ENCODE assay signal across 8 cellular contexts in the genomic region with DNA sequence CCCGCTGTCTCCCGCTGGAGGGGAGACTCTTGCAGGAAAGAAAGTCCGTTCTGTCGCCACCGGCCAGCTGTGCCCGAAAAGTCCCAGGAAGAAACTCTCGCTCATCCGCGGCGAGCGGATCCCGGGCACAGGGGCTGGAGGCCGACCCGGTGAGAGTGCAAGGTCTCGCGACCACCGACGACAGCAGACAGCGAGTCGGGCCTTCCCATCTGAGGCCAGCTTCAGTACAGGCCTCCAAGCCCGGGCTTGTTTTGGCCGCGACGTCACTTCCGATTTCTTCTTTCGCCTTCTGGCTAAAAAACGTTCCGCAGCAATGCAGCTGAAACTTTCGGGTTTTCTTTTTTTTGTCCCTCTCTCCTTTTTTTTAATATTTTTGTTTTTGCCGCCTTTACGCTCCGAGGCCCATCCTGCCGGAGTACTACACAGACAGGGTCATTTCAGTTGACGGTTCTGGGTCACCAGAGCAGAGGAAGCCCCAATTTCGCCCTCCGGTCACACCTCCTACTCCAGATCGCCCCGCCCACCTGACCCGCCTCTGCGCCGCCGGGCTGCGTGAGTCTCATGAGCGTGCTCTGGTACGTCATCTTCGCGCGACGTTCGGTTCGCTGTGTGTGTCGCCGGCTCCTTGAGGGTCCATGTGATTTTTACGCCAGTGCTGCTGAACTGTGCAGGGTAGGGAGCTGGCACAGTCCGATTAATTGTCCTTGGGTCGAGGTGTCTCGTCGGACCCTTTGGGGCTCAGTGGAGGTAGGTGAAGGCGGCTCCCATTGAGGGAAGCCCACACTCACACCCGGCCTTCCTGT. TPM values are rescaled to one million over a fixed set of nuclear protein-coding genes. Genes with fewer than 3 reads are reported as not detected.
DNase-seq lines count a peak whose midpoint lies in the region; ATAC-seq, FAIRE-seq and TF ChIP-seq lines count a peak whose summit lies in the region.

A gene with protein sequence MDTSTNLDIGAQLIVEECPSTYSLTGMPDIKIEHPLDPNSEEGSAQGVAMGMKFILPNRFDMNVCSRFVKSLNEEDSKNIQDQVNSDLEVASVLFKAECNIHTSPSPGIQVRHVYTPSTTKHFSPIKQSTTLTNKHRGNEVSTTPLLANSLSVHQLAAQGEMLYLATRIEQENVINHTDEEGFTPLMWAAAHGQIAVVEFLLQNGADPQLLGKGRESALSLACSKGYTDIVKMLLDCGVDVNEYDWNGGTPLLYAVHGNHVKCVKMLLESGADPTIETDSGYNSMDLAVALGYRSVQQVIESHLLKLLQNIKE (minus strand): TSS at position 474 of the 803 bp plus-strand sequence. CDS start 2,758 bp downstream, outside the sequence.
A gene with protein sequence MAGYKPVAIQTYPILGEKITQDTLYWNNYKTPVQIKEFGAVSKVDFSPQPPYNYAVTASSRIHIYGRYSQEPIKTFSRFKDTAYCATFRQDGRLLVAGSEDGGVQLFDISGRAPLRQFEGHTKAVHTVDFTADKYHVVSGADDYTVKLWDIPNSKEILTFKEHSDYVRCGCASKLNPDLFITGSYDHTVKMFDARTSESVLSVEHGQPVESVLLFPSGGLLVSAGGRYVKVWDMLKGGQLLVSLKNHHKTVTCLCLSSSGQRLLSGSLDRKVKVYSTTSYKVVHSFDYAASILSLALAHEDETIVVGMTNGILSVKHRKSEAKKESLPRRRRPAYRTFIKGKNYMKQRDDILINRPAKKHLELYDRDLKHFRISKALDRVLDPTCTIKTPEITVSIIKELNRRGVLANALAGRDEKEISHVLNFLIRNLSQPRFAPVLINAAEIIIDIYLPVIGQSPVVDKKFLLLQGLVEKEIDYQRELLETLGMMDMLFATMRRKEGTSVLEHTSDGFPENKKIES (plus strand): TSS at position 578 of the 803 bp plus-strand sequence. CDS start 1,602 bp downstream, outside the sequence.

- peak; percentile 69; the same call in 1 of the 2 replicates for TF ChIP-seq POLR2A in IMR-90 (IDR thresholded peaks at IDR 0.05; ENCODE audit: low read depth, low read length)
- peak; percentile 61 for TF ChIP-seq POLR2A in endothelial cell of umbilical vein (IDR thresholded peaks at IDR 0.05; ENCODE audit: low read depth, low read length)

- H3K9me1 ChIP-seq in IMR-90 (ENCODE audit: insufficient read depth, low read length) (no peaks in the 10 kb centered on the region), endothelial cell of umbilical vein (replicated peaks; ENCODE audit: control insufficient read depth, extremely low read depth, insufficient read depth, low read length) (no peaks in the 10 kb centered on the region)

- dilution Hi-C loops in IMR-90 (cut with HindIII; ENCODE audit: low sequenced_read_pairs, unreplicated experiment) (no loop called here), endothelial cell of umbilical vein (cut with MboI; ENCODE audit: extremely low pct_ligation_motif_present, low sequenced_read_pairs) (no loop called here)

- H3K36me3 ChIP-seq in IMR-90 (ENCODE audit: control insufficient read depth, insufficient read depth, low read length) (peaks cover 4% of the 10 kb centered on the region), endothelial cell of umbilical vein (ENCODE audit: control insufficient read depth in 2 of 2, extremely low read depth in 1 of 2, insufficient read depth in 2 of 2, low read length in 2 of 2) (no peaks in the 10 kb centered on the region)

- H3K9ac ChIP-seq in IMR-90 (ENCODE audit: low read depth, low read length) (peak within 1 kb of the TSS; percentile 92), endothelial cell of umbilical vein (replicated peaks; ENCODE audit: extremely low read depth, insufficient read depth, low read length) (peak within 1 kb of the TSS; percentile 81)

- intact Hi-C loops in IMR-90 (cut with micrococcal nuclease) = loop anchor here (1.0 kb wide), 1 partner anchor 46 kb away; no protein-coding TSS in a partner anchor
- intact Hi-C loops in endothelial cell of umbilical vein (cut with micrococcal nuclease) = loop anchor here (1.0 to 2.0 kb wide), 2 partner anchors 21 to 46 kb away; no protein-coding TSS in a partner anchor

- no peaks in the 10 kb centered on the region for H3K27me3 ChIP-seq in IMR-90 (ENCODE audit: control insufficient read depth, insufficient read depth, low read length)
- no peaks in the 10 kb centered on the region for H3K27me3 ChIP-seq in endothelial cell of umbilical vein (ENCODE audit: control insufficient read depth in 2 of 2, insufficient read depth in 2 of 2, low read length in 2 of 2)

- H4K8ac ChIP-seq in IMR-90 (ENCODE audit: low read depth in 2 of 2, low read length in 2 of 2) = peak within 1 kb of the TSS; percentile 45 to 95

- peak within 1 kb of the TSS; percentile 33; the same call in 1 of the 2 replicates for H2AK5ac ChIP-seq in IMR-90 (ENCODE audit: low read depth, low read length)

- DNase-seq in DMS 273 (lab: John Stamatoyannopoulos, UW; ENCODE audit: unreplicated experiment) (peak; percentile 99), IMR-90 (peak; percentile 98), OCI-M1 (lab: John Stamatoyannopoulos, UW) (peak; percentile 98), activated T-cell treated with anti-CD3 and anti-CD28 coated beads for 24 hours (ENCODE audit: low read depth) (peak; percentile 98), endothelial cell of umbilical vein (ENCODE audit: low read depth, low spot score) (peak; percentile 97), midbrain (lab: John Stamatoyannopoulos, UW) (peak; percentile 96)
- DNase-seq in stimulated activated CD8-positive, alpha-beta memory T cell treated with anti-CD3 and anti-CD28 coated beads, Interleukin-2, amount 100 ng/mL, for 1 hour (ENCODE audit: low read depth in 2 of 2) = peak; percentile 98

- 1% methylated on average over 27 of the region's 60 CpGs; no CpG with 5 or more reads in 1 of the 2 experiments for WGBS in IMR-90 (ENCODE audit: extremely low coverage in 2 of 2, insufficient read length in 1 of 2), 2 experiments

- peak within 1 kb of the TSS; percentile 77 for H3K14ac ChIP-seq in IMR-90 (replicated peaks; ENCODE audit: low read depth, low read length)

- ATAC-seq in GM21528 (IDR thresholded peaks at IDR 0.05; ENCODE audit: low FRiP score, unreplicated experiment) = peak; percentile 98
- ATAC-seq in IMR-90 (ENCODE audit: low read depth) = peak; percentile 99

- H4K20me1 ChIP-seq in IMR-90 (ENCODE audit: insufficient read depth, low read length) = no peaks in the 10 kb centered on the region
- H4K20me1 ChIP-seq in endothelial cell of umbilical vein (replicated peaks; ENCODE audit: control insufficient read depth, extremely low read depth, insufficient read depth, low read length) = no peaks in the 10 kb centered on the region

- peak within 1 kb of the TSS; percentile 26; the same call in 1 of the 2 replicates for H2BK120ac ChIP-seq in IMR-90 (ENCODE audit: low read depth, low read length)

- in situ Hi-C loops in IMR-90 (cut with MboI; ENCODE audit: low sequenced_read_pairs) = no loop called here

- FAIRE-seq in endothelial cell of umbilical vein (lab: Jason Lieb, UNC) = peak; percentile 94

- H3K56ac ChIP-seq in IMR-90 (ENCODE audit: extremely low read depth, insufficient read depth, low read length) = peak within 1 kb of the TSS; percentile 78

- H4K5ac ChIP-seq in IMR-90 (ENCODE audit: low read depth, low read length) = peak within 1 kb of the TSS; percentile 79

- H3K4me2 ChIP-seq in IMR-90 (ENCODE audit: low read depth, low read length) (peak within 1 kb of the TSS; percentile 100), endothelial cell of umbilical vein (ENCODE audit: insufficient read depth, low read length) (peak within 1 kb of the TSS; percentile 99)

- H2BK15ac ChIP-seq in IMR-90 (ENCODE audit: low read depth, low read length) = peak within 1 kb of the TSS; percentile 53; the same call in 1 of the 3 replicates

- no peak for TF ChIP-seq CTCF in IMR-90 (conservative IDR thresholded peaks at IDR 0.05; ENCODE audit: low read depth, low read length)
- no peak for TF ChIP-seq CTCF in endothelial cell of umbilical vein (IDR thresholded peaks at IDR 0.05; ENCODE audit: extremely low read depth in 1 of 2, insufficient read depth in 1 of 2, low read depth in 1 of 2, low read length in 2 of 2)

- peak within 1 kb of the TSS; percentile 30 for H3K18ac ChIP-seq in IMR-90 (ENCODE audit: low read depth, low read length)

- peak within 1 kb of the TSS; percentile 84 for H3K4me3 ChIP-seq in IMR-90 (ENCODE audit: insufficient read depth, low read depth, low read length)
- H3K4me3 ChIP-seq in endothelial cell of umbilical vein (replicated peaks in 1 of 3; ENCODE audit: insufficient read depth in 1 of 3, low read depth in 1 of 3, low read length in 3 of 3) = peak within 1 kb of the TSS; percentile 71 to 92 (median 84)

- H3K79me1 ChIP-seq in IMR-90 (ENCODE audit: low read depth in 1 of 2, low read length in 2 of 2) = peaks cover 18 to 34% of the 10 kb centered on the region in 2 experiments

- BruUV-seq in IMR-90 (replicated peaks; lab: Mats Ljungman, UMichigan) = TSS peak; percentile 68
- TSS peak; percentile 46 for BruUV-seq in endothelial cell of umbilical vein (replicated peaks; lab: Mats Ljungman, UMichigan)

- H3K9me3 ChIP-seq in IMR-90 (ENCODE audit: control insufficient read depth, insufficient read depth, low read length) (no peaks in the 10 kb centered on the region), endothelial cell of umbilical vein (replicated peaks; ENCODE audit: control insufficient read depth, insufficient read depth, low read length) (no peaks in the 10 kb centered on the region)

- peak within 1 kb of the TSS; percentile 75 for H2BK5ac ChIP-seq in IMR-90 (ENCODE audit: low read depth, low read length, poor library complexity, severe bottlenecking)

- peak within 1 kb of the TSS; percentile 84 for H2AK9ac ChIP-seq in IMR-90 (replicated peaks; ENCODE audit: low read depth, low read length, poor library complexity)

- peaks cover 33% of the 10 kb centered on the region for H3K79me2 ChIP-seq in endothelial cell of umbilical vein (ENCODE audit: control insufficient read depth, insufficient read depth, low read length)

- H3K27ac ChIP-seq in IMR-90 (ENCODE audit: insufficient read depth, low read length) (peak within 1 kb of the TSS; percentile 80), endothelial cell of umbilical vein (ENCODE audit: insufficient read depth, low read depth, low read length) (peak within 1 kb of the TSS; percentile 63)

- H2BK20ac ChIP-seq in IMR-90 (ENCODE audit: low read depth, low read length) = no peak within 1 kb of the TSS

- H3K23ac ChIP-seq in IMR-90 (ENCODE audit: low read depth, low read length) = peak within 1 kb of the TSS; percentile 37; the same call in 1 of the 2 replicates

- CTCF ChIA-PET in IMR-90 (lab: Yijun Ruan, JAX) = interaction anchor here (0.6 to 0.7 kb wide), 3 partner anchors 11 to 447 kb away, joined by 3 to 4 read pairs (median 3); no protein-coding TSS in a partner anchor
- CTCF ChIA-PET in endothelial cell of umbilical vein (lab: Charles Lee) = interaction anchor here (0.9 to 1.6 kb wide), 4 partner anchors 22 to 228 kb away, joined by 3 to 4 read pairs (median 4); no protein-coding TSS in a partner anchor

- POLR2A ChIA-PET in IMR-90 (lab: Charles Lee; ENCODE audit: unreplicated experiment) (interaction anchor here (0.6 kb wide), 1 partner anchor 475 kb away, joined by 3 read pairs; no protein-coding TSS in a partner anchor), endothelial cell of umbilical vein (lab: Charles Lee) (no interaction called here)

- peak within 1 kb of the TSS; percentile 51; the same call in 1 of the 2 replicates for H4K91ac ChIP-seq in IMR-90 (ENCODE audit: insufficient read depth, low read depth, low read length)

- H3K4me1 ChIP-seq in IMR-90 (ENCODE audit: control insufficient read depth, insufficient read depth, low read length) (no peaks in the 10 kb centered on the region), endothelial cell of umbilical vein (ENCODE audit: control insufficient read depth, extremely low read depth, insufficient read depth, low read length) (peaks cover 18% of the 10 kb centered on the region)

- H3K4ac ChIP-seq in IMR-90 (ENCODE audit: low read depth, low read length) = peak within 1 kb of the TSS; percentile 76

- H2AFZ ChIP-seq in IMR-90 (replicated peaks; ENCODE audit: low read length, poor library complexity) = peak within 1 kb of the TSS; percentile 92
- peak within 1 kb of the TSS; percentile 63 for H2AFZ ChIP-seq in endothelial cell of umbilical vein (ENCODE audit: low read depth, low read length)

- no peak for TF ChIP-seq RAD21 in IMR-90 (IDR thresholded peaks at IDR 0.05; ENCODE audit: low read length)

RNA-seq across cellular contexts. Expression of the first gene that starts in this region (rescaled TPM):
- total RNA-seq in IMR-90 (2012; rRNA removed) (10.8 and 11.7 TPM in 2 replicates), endothelial cell of umbilical vein (17.2 and 19.5 TPM in 2 replicates)
- polyA plus RNA-seq in IMR-90 (2012; rRNA removed) (11.7 and 12.5 TPM in 2 replicates), endothelial cell of umbilical vein (8.5 and 8.6 TPM in 2 replicates)
- 5.8 and 5.9 TPM in 2 replicates for polyA plus RNA-seq in IMR-90 (2012; cell fraction: cytosol; rRNA removed)
- 9.0 and 29.1 TPM in 2 replicates for polyA plus RNA-seq in IMR-90 (2012; cell fraction: nucleus; rRNA removed; ENCODE audit: low replicate concordance)
- 7.4 and 9.9 TPM in 2 replicates for polyA plus RNA-seq in endothelial cell of umbilical vein (2011; cell fraction: cytosol; rRNA removed)
- polyA plus RNA-seq in endothelial cell of umbilical vein (2011; cell fraction: nucleus; rRNA removed) = 36.7 and 51.9 TPM in 2 replicates
- 12.8 and 14.6 TPM in 2 replicates for polyA plus RNA-seq in endothelial cell of umbilical vein (2012)
- 5.5 and 8.7 TPM in 2 replicates for polyA minus RNA-seq in endothelial cell of umbilical vein
- 2.2 TPM for polyA minus RNA-seq in endothelial cell of umbilical vein (2011; cell fraction: cytosol; rRNA and poly(A)+ RNA removed)
- polyA minus RNA-seq in endothelial cell of umbilical vein (2011; cell fraction: nucleus; rRNA and poly(A)+ RNA removed) = 23.5 and 36.0 TPM in 2 replicates

RNA-seq across cellular contexts. Expression of the second gene that starts in this region (rescaled TPM):
- 28.0 and 31.1 TPM in 2 replicates for total RNA-seq in IMR-90 (2012; rRNA removed)
- 10.9 and 11.4 TPM in 2 replicates for polyA plus RNA-seq in IMR-90 (2012; rRNA removed)
- polyA plus RNA-seq in IMR-90 (2012; cell fraction: cytosol; rRNA removed) = 1.5 and 3.1 TPM in 2 replicates
- polyA plus RNA-seq in IMR-90 (2012; cell fraction: nucleus; rRNA removed; ENCODE audit: low replicate concordance) = 19.0 and 31.7 TPM in 2 replicates
- 24.8 and 25.2 TPM in 2 replicates for total RNA-seq in endothelial cell of umbilical vein
- polyA plus RNA-seq in endothelial cell of umbilical vein = 9.2 and 11.7 TPM in 2 replicates
- polyA plus RNA-seq in endothelial cell of umbilical vein (2011; cell fraction: cytosol; rRNA removed) = 5.8 and 6.3 TPM in 2 replicates
- polyA plus RNA-seq in endothelial cell of umbilical vein (2011; cell fraction: nucleus; rRNA removed) = 46.5 and 50.0 TPM in 2 replicates
- polyA plus RNA-seq in endothelial cell of umbilical vein (2012) = 12.1 and 24.0 TPM in 2 replicates
- 14.9 and 27.4 TPM in 2 replicates for polyA minus RNA-seq in endothelial cell of umbilical vein
- polyA minus RNA-seq in endothelial cell of umbilical vein (2011; cell fraction: cytosol; rRNA and poly(A)+ RNA removed) = 13.0 TPM
- polyA minus RNA-seq in endothelial cell of umbilical vein (2011; cell fraction: nucleus; rRNA and poly(A)+ RNA removed) = 30.1 and 44.0 TPM in 2 replicates

Comparison
In these comparisons a context has a peak if more than half of its experiments do, and no peak if none do; other contexts are left out.
1. Peak in every context shown above with its lines: DNase-seq, ATAC-seq, H3K4me3 ChIP-seq and H3K27ac ChIP-seq.